ENCODE assay signal across 8 cellular contexts in the genomic region with DNA sequence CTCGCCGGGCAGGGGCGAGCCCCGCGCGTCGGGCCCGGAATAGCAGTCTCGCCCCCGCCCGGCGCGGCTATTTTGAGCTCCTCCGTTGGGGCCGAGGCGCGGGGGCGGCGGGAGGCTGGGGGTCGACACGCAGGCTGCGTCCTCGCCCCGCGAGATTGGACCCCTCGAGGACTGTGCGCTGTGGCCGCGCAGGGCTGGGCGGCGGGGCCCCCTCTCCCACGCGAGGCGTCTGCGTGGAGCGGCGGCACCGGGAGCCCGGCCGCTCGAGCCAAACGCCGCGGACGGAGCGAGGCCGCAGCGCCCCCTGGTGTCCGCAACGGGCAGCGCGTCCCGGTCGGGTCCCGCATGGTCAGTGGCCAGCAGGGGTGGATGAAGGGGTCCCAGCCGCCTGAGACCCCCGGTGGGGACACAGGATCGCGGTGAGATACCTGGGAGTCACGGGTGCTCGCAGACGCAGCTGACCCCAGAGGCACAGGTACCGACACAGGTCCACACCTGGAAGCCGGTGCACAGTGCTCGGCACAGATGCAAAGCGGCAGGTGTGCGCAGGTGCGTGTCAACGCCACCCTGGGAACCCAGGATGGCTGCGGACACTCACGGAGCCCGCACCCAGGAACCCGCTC. TPM values are rescaled to one million over a fixed set of nuclear protein-coding genes. Genes with fewer than 3 reads are reported as not detected.
A peak's percentile ranks its signal among the peaks of the same experiment; 100 is the strongest.
DNase-seq lines count a peak whose midpoint lies in the region; ATAC-seq, FAIRE-seq and TF ChIP-seq lines count a peak whose summit lies in the region.

No MANE protein-coding gene starts in this region.

- peaks cover 91% of the 10 kb centered on the region for H3K4me1 ChIP-seq in suprapubic skin

- DNase-seq in Daoy (ENCODE audit: low read depth) = peak; percentile 75
- no peak for DNase-seq in H54 (ENCODE audit: insufficient read length, low spot score)
- DNase-seq in NCI-H1105 treated with DMSO at 0.1 percent for 48 hours (lab: John Stamatoyannopoulos, UW) = peak; percentile 31
- peak; percentile 83 for DNase-seq in activated CD8-positive, alpha-beta memory T cell treated with anti-CD3 and anti-CD28 coated beads, Interleukin-2, amount 10 ng/mL, durations not matched to agents 7 days and 5 days
- DNase-seq in endothelial cell (ENCODE audit: low spot score) = peak; percentile 89
- DNase-seq in mucosa of gallbladder (ENCODE audit: low spot score) = peak; percentile 74
- peak in 1 of 2 donors; percentile 85 for DNase-seq in suprapubic skin (ENCODE audit: low spot score in 2 of 2)
- no peak for DNase-seq in NCI-H2081 treated with DMSO at 0.1 percent for 48 hours (lab: John Stamatoyannopoulos, UW)

- peaks cover 12% of the 10 kb centered on the region for H3K36me3 ChIP-seq in suprapubic skin

- peak overlapping the region; percentile 59 for H3K4me3 Mint-ChIP-seq in activated CD8-positive, alpha-beta memory T cell treated with anti-CD3 and anti-CD28 coated beads, Interleukin-2, amount 10 ng/mL, durations not matched to agents 7 days and 5 days
- peak overlapping the region; percentile 40 for H3K4me3 Mint-ChIP-seq in endothelial cell (ENCODE audit: unreplicated experiment)

- TF ChIP-seq POLR2A in H54 (IDR thresholded peaks at IDR 0.05; ENCODE audit: low read depth, low read length) (peak; percentile 3; the same call in 1 of the 2 replicates), suprapubic skin (IDR thresholded peaks at IDR 0.05) (no peak)

- no peak for TF ChIP-seq EP300 in suprapubic skin (IDR thresholded peaks at IDR 0.05)

- peak overlapping the region; percentile 92 for H3K27ac ChIP-seq in suprapubic skin

- no peaks in the 10 kb centered on the region for H3K27me3 ChIP-seq in suprapubic skin

- peak; percentile 100 for TF ChIP-seq CTCF in endothelial cell (IDR thresholded peaks at IDR 0.05; ENCODE audit: unreplicated experiment)
- peak; percentile 97 to 98 for TF ChIP-seq CTCF in suprapubic skin (IDR thresholded peaks at IDR 0.05)

- no peak for FAIRE-seq in H54 (lab: Jason Lieb, UNC)

- H3K4me1 Mint-ChIP-seq in activated CD8-positive, alpha-beta memory T cell treated with anti-CD3 and anti-CD28 coated beads, Interleukin-2, amount 10 ng/mL, durations not matched to agents 7 days and 5 days = peaks cover 62% of the 10 kb centered on the region
- H3K4me1 Mint-ChIP-seq in endothelial cell (ENCODE audit: unreplicated experiment) = peaks cover 31% of the 10 kb centered on the region

- H3K36me3 Mint-ChIP-seq in activated CD8-positive, alpha-beta memory T cell treated with anti-CD3 and anti-CD28 coated beads, Interleukin-2, amount 10 ng/mL, durations not matched to agents 7 days and 5 days = peaks cover 21% of the 10 kb centered on the region
- peaks cover 12% of the 10 kb centered on the region for H3K36me3 Mint-ChIP-seq in endothelial cell (ENCODE audit: low read depth, unreplicated experiment)

- H3K9me3 Mint-ChIP-seq in activated CD8-positive, alpha-beta memory T cell treated with anti-CD3 and anti-CD28 coated beads, Interleukin-2, amount 10 ng/mL, durations not matched to agents 7 days and 5 days (ENCODE audit: low read depth) = no peaks in the 10 kb centered on the region
- no peaks in the 10 kb centered on the region for H3K9me3 Mint-ChIP-seq in endothelial cell (ENCODE audit: unreplicated experiment)

- H3K9me3 ChIP-seq in suprapubic skin = no peaks in the 10 kb centered on the region

- H3K27me3 Mint-ChIP-seq in activated CD8-positive, alpha-beta memory T cell treated with anti-CD3 and anti-CD28 coated beads, Interleukin-2, amount 10 ng/mL, durations not matched to agents 7 days and 5 days = peaks cover 2% of the 10 kb centered on the region
- H3K27me3 Mint-ChIP-seq in endothelial cell (ENCODE audit: unreplicated experiment) = peaks cover 17% of the 10 kb centered on the region

- no peak overlapping the region for H3K27ac Mint-ChIP-seq in activated CD8-positive, alpha-beta memory T cell treated with anti-CD3 and anti-CD28 coated beads, Interleukin-2, amount 10 ng/mL, durations not matched to agents 7 days and 5 days
- H3K27ac Mint-ChIP-seq in endothelial cell (ENCODE audit: unreplicated experiment) = peak overlapping the region; percentile 72

- peak overlapping the region; percentile 56 for H3K4me3 ChIP-seq in suprapubic skin

- WGBS in suprapubic skin = 0% methylated on average over 16 of the region's 73 CpGs

- CTCF ChIA-PET in activated CD8-positive, alpha-beta memory T cell treated with anti-CD3 and anti-CD28 coated beads, Interleukin-2, amount 10 ng/mL, durations not matched to agents 7 days and 5 days (lab: Charles Lee) = interaction anchor here (0.5 to 17.8 kb wide), 27 partner anchors 9 to 283 kb away, joined by 3 to 723 read pairs (median 5); a partner anchor contains a TSS

- ATAC-seq in activated CD8-positive, alpha-beta memory T cell treated with anti-CD3 and anti-CD28 coated beads, Interleukin-2, amount 10 ng/mL, durations not matched to agents 7 days and 5 days = peak; percentile 9

RNA-seq across cellular contexts. Expression of a gene that starts 2.2 kb away (rescaled TPM):
- total RNA-seq in Daoy (2014; rRNA removed; shearing (Covaris generic)) = 234 and 288 TPM in 2 replicates
- total RNA-seq in activated CD8-positive, alpha-beta memory T cell treated with anti-CD3 and anti-CD28 coated beads, Interleukin-2, amount 10 ng/mL, durations not matched to agents 7 days and 5 days = 100 to 1,000 TPM; 189 to 210 TPM
- total RNA-seq in endothelial cell (ENCODE audit: unreplicated experiment) (315 TPM), mucosa of gallbladder (382 TPM), suprapubic skin (100 to 1,000 TPM; 338 to 672 (median 451) TPM)

RNA-seq across cellular contexts. Expression of a gene that starts 8.4 kb away (rescaled TPM):
- total RNA-seq in Daoy (2014; rRNA removed; shearing (Covaris generic)) = 59.0 and 104 TPM in 2 replicates
- 10 to 100 TPM; 54.7 to 60.3 TPM for total RNA-seq in activated CD8-positive, alpha-beta memory T cell treated with anti-CD3 and anti-CD28 coated beads, Interleukin-2, amount 10 ng/mL, durations not matched to agents 7 days and 5 days
- total RNA-seq in endothelial cell (ENCODE audit: unreplicated experiment) = 22.7 TPM
- total RNA-seq in mucosa of gallbladder = 57.6 TPM
- total RNA-seq in suprapubic skin = 10 to 100 TPM; 44.3 to 72.5 (median 58.2) TPM

RNA-seq across cellular contexts. Expression of a gene that starts 18.5 kb away (rescaled TPM):
- total RNA-seq in Daoy (2014; rRNA removed; shearing (Covaris generic)) = 8.7 and 14.3 TPM in 2 replicates
- 10 to 100 TPM; 73.3 to 88.6 TPM for total RNA-seq in activated CD8-positive, alpha-beta memory T cell treated with anti-CD3 and anti-CD28 coated beads, Interleukin-2, amount 10 ng/mL, durations not matched to agents 7 days and 5 days
- total RNA-seq in endothelial cell (ENCODE audit: unreplicated experiment) = 204 TPM
- 127 TPM for total RNA-seq in mucosa of gallbladder
- 100 to 1,000 TPM in 2 of 4 donors, 10 to 100 TPM in 2; 89.0 to 153 (median 105) TPM for total RNA-seq in suprapubic skin

RNA-seq across cellular contexts. Expression of a gene that starts 18.7 kb away (rescaled TPM):
- total RNA-seq in Daoy (2014; rRNA removed; shearing (Covaris generic)) = 0.17 and 0.21 TPM in 2 replicates
- not detected for total RNA-seq in activated CD8-positive, alpha-beta memory T cell treated with anti-CD3 and anti-CD28 coated beads, Interleukin-2, amount 10 ng/mL, durations not matched to agents 7 days and 5 days
- total RNA-seq in endothelial cell (ENCODE audit: unreplicated experiment) = 14.6 TPM
- 8.4 TPM for total RNA-seq in mucosa of gallbladder
- not detected for total RNA-seq in suprapubic skin

RNA-seq across cellular contexts. Expression of a gene that starts 25.4 kb away (rescaled TPM):
- total RNA-seq in Daoy (2014; rRNA removed; shearing (Covaris generic)) = 41.4 and 82.8 TPM in 2 replicates
- 100 to 1,000 TPM; 190 to 221 TPM for total RNA-seq in activated CD8-positive, alpha-beta memory T cell treated with anti-CD3 and anti-CD28 coated beads, Interleukin-2, amount 10 ng/mL, durations not matched to agents 7 days and 5 days
- total RNA-seq in endothelial cell (ENCODE audit: unreplicated experiment) (175 TPM), mucosa of gallbladder (213 TPM), suprapubic skin (100 to 1,000 TPM; 102 to 205 (median 137) TPM)

Comparison
In these comparisons a context has a peak if more than half of its experiments do, and no peak if none do; other contexts are left out.
1. DNase-seq: peak in Daoy (single experiment), NCI-H1105 treated with DMSO at 0.1 percent for 48 hours (single experiment), activated CD8-positive, alpha-beta memory T cell treated with anti-CD3 and anti-CD28 coated beads, Interleukin-2, amount 10 ng/mL, durations not matched to agents 7 days and 5 days (single experiment), endothelial cell (single experiment) and mucosa of gallbladder (single experiment); none in H54 (single experiment) and NCI-H2081 treated with DMSO at 0.1 percent for 48 hours (single experiment).